31 cellular contexts compared by ENCODE assay signal in genomic region chr10:1696106-1696505, GRCh38. TPM values are rescaled to one million over a fixed set of nuclear protein-coding genes. Genes with fewer than 3 reads are reported as not detected.
"Had no signal": no experiment of that assay in that cellular context is flagged by ENCODE, and none has a peak within 500 bp of the region (broad histone marks: within the 10 kb centered on the region; RNA-seq: fewer than 3 reads in every experiment).

No MANE protein-coding gene starts in this region.

- H3K27ac ChIP-seq: neural progenitor cell, neutrophil, ovary, parathyroid adenoma, psoas muscle, skin epidermis, spleen, suprapubic skin, testis, tibial artery, transverse colon, upper lobe of left lung, vagina had no signal

- H3K9ac ChIP-seq: neural progenitor cell, parathyroid adenoma had no signal

- H2AFZ ChIP-seq: neural progenitor cell, parathyroid adenoma had no signal

- H3K4me3 ChIP-seq: neural progenitor cell, ovary, psoas muscle, skin epidermis, smooth muscle cell, spleen, suprapubic skin, testis, tibial artery, transverse colon, upper lobe of left lung, vagina had no signal

- DNase-seq: naive thymus-derived CD4-positive, alpha-beta T cell; natural killer cell; nucleus accumbens; ovary; posterior cingulate gyrus; psoas muscle; right cardiac atrium; spleen; stimulated activated CD4-positive, alpha-beta T cell treated with anti-CD3 and anti-CD28 coated beads, Interleukin-12 subunit alpha, Interleukin-12 subunit beta, amount 100 ng/mL, for 4 hours; stimulated activated CD4-positive, alpha-beta T cell treated with anti-CD3 and anti-CD28 coated beads, Interleukin-1b, Interleukin-23, amount 100 ng/mL, for 48 hours; stimulated activated CD4-positive, alpha-beta T cell treated with anti-CD3 and anti-CD28 coated beads, Interleukin-4, amount 100 ng/mL, for 1 hour; stimulated activated CD4-positive, alpha-beta T cell treated with anti-CD3 and anti-CD28 coated beads, Interleukin-4, amount 100 ng/mL, for 4 hours; stimulated activated CD8-positive, alpha-beta memory T cell treated with anti-CD3 and anti-CD28 coated beads, Interleukin-4, amount 100 ng/mL, for 48 hours; stimulated activated naive CD4-positive, alpha-beta T cell; stimulated activated naive CD8-positive, alpha-beta T cell treated with anti-CD3 and anti-CD28 coated beads, Interleukin-15, amount 100 ng/mL, for 72 hours; stimulated activated naive CD8-positive, alpha-beta T cell treated with anti-CD3 and anti-CD28 coated beads, Interleukin-15, Interleukin-2, amounts not matched to agents 100 U/mL and 50 U/mL, for 24 hours; substantia nigra; testis; transverse colon; upper lobe of left lung had no signal

- ATAC-seq: naive thymus-derived CD4-positive, alpha-beta T cell; psoas muscle; right cardiac atrium; stimulated activated memory B cell treated with anti-CD40 and anti-IgM and Interleukin-4, amounts not matched to agents 10 μg/mL and 1 μg/mL and 100 μg/mL, for 72 hours; stimulated activated naive CD8-positive, alpha-beta T cell treated with anti-CD3 and anti-CD28 coated beads, Interleukin-15, amount 100 ng/mL, for 72 hours; stimulated activated naive CD8-positive, alpha-beta T cell treated with anti-CD3 and anti-CD28 coated beads, Interleukin-15, Interleukin-2, amounts not matched to agents 100 U/mL and 50 U/mL, for 24 hours had no signal

- H3K4me2 ChIP-seq: neural progenitor cell, smooth muscle cell had no signal

- H3K36me3 ChIP-seq: neural progenitor cell, neutrophil, ovary, spleen, suprapubic skin, tibial artery, transverse colon, upper lobe of left lung, vagina had no signal

- H3K4me1 ChIP-seq: neural progenitor cell, parathyroid adenoma, psoas muscle, spleen, suprapubic skin, testis, tibial artery, transverse colon, upper lobe of left lung, vagina had no signal

- H3K27me3 ChIP-seq: neural progenitor cell, ovary, suprapubic skin, testis, tibial artery, transverse colon, upper lobe of left lung, vagina had no signal

- H3K9me3 ChIP-seq: neutrophil, ovary, psoas muscle, spleen, suprapubic skin, testis, tibial artery, transverse colon, upper lobe of left lung, vagina had no signal

- FAIRE-seq: urothelium cell line had no signal

RNA-seq across cellular contexts. Expression of gene ADARB2, which starts 41.2 kb away (rescaled TPM):
- total RNA-seq: ureter had no signal
- polyA plus RNA-seq: naive thymus-derived CD4-positive, alpha-beta T cell had no signal
